ENCODE assay signal across 9 cellular contexts in genomic region chr1:19998823-19999222, GRCh38. TPM values are rescaled to one million over a fixed set of nuclear protein-coding genes. Genes with fewer than 3 reads are reported as not detected.
"Had no signal": no experiment of that assay in that cellular context is flagged by ENCODE, and none has a peak within 500 bp of the region (broad histone marks: within the 10 kb centered on the region; RNA-seq: fewer than 3 reads in every experiment).

No MANE protein-coding gene starts in this region.

RNA-seq across cellular contexts. Expression of gene PLA2G2A, which starts 19.4 kb away (rescaled TPM):
- total RNA-seq: activated B cell treated with CpG ODN at 0.5 μM for 24 hours; activated CD8-positive, alpha-beta T cell treated with anti-CD3 and anti-CD28 coated beads for 36 hours; activated T-helper 17 cell treated with anti-CD3 and anti-CD28 coated beads, Interleukin-2, amount 50 U/mL, for 72 hours; astrocyte; dermis blood vessel endothelial cell; naive thymus-derived CD4-positive, alpha-beta T cell; skeletal muscle tissue; temporal lobe had no signal
- polyA plus RNA-seq: naive thymus-derived CD4-positive, alpha-beta T cell; neural cell had no signal
